In the genomic region with DNA sequence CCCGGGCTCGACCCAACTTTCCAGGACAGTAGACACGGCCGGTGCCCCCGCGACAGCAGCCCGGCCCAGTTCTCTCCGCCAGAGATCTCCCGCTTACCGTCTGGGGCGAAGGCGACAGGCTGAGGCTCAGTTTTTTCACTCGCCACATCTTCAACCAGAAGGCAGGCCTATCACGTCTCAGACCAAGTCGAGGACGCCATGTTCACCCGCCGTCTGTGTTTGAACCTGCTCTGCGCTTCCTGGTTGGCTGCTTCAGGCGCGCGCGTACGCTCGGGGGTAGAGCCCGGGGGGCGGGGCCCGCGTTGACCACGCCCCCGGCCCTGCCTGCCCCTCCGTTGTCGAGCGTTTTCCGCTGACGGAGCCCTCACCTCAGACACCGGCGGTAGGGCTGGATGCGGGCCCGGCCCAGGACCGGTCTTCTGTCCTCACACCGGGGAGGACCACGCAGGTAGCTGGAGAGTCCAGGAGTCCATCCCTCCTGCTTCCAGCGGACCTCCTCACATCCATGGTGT, we compare ENCODE assay signal across 8 cellular contexts. TPM values are rescaled to one million over a fixed set of nuclear protein-coding genes. Genes with fewer than 3 reads are reported as not detected.
DNase-seq lines count a peak whose midpoint lies in the region; ATAC-seq lines count a peak whose summit lies in the region.

A gene with protein sequence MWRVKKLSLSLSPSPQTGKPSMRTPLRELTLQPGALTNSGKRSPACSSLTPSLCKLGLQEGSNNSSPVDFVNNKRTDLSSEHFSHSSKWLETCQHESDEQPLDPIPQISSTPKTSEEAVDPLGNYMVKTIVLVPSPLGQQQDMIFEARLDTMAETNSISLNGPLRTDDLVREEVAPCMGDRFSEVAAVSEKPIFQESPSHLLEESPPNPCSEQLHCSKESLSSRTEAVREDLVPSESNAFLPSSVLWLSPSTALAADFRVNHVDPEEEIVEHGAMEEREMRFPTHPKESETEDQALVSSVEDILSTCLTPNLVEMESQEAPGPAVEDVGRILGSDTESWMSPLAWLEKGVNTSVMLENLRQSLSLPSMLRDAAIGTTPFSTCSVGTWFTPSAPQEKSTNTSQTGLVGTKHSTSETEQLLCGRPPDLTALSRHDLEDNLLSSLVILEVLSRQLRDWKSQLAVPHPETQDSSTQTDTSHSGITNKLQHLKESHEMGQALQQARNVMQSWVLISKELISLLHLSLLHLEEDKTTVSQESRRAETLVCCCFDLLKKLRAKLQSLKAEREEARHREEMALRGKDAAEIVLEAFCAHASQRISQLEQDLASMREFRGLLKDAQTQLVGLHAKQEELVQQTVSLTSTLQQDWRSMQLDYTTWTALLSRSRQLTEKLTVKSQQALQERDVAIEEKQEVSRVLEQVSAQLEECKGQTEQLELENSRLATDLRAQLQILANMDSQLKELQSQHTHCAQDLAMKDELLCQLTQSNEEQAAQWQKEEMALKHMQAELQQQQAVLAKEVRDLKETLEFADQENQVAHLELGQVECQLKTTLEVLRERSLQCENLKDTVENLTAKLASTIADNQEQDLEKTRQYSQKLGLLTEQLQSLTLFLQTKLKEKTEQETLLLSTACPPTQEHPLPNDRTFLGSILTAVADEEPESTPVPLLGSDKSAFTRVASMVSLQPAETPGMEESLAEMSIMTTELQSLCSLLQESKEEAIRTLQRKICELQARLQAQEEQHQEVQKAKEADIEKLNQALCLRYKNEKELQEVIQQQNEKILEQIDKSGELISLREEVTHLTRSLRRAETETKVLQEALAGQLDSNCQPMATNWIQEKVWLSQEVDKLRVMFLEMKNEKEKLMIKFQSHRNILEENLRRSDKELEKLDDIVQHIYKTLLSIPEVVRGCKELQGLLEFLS (minus strand): TSS at position 227 of the 512 bp plus-strand sequence. CDS start 79 bp downstream, at position 148.

- DNase-seq in COLO668 (lab: John Stamatoyannopoulos, UW; ENCODE audit: unreplicated experiment), result peak; percentile 91
- DNase-seq in HT1080 (ENCODE audit: low read depth), result peak; percentile 96
- DNase-seq in NOMO-1 (lab: John Stamatoyannopoulos, UW; ENCODE audit: unreplicated experiment in 2 of 2), result peak; percentile 91 to 93
- DNase-seq in activated CD8-positive, alpha-beta memory T cell treated with anti-CD3 and anti-CD28 coated beads for 4 hours (ENCODE audit: low read depth in 2 of 2), result peak; percentile 85 to 87
- DNase-seq in effector memory CD8-positive, alpha-beta T cell, result peak; percentile 90 to 96 (median 92)
- peak; percentile 93 for DNase-seq in medulla oblongata (ENCODE audit: extremely low spot score)
- peak; percentile 90 to 93 (median 90) for DNase-seq in stimulated activated CD4-positive, alpha-beta T cell treated with anti-CD3 and anti-CD28 coated beads, TNF-alpha, amount 100 ng/mL, for 48 hours (ENCODE audit: low read depth in 3 of 3)

- H3K4me3 Mint-ChIP-seq in effector memory CD8-positive, alpha-beta T cell, result peak within 1 kb of the TSS; percentile 88 to 93

- peaks cover 22 to 23% of the 10 kb centered on the region in 2 donors for H3K4me1 Mint-ChIP-seq in effector memory CD8-positive, alpha-beta T cell (ENCODE audit: low read depth in 2 of 2)

- ATAC-seq in GM21360 (IDR thresholded peaks at IDR 0.05; ENCODE audit: unreplicated experiment), result peak; percentile 76
- ATAC-seq in effector memory CD8-positive, alpha-beta T cell (replicated peaks), result peak; percentile 91

- H3K27ac Mint-ChIP-seq in effector memory CD8-positive, alpha-beta T cell, result peak within 1 kb of the TSS; percentile 96

- peaks cover 14% of the 10 kb centered on the region for H3K36me3 Mint-ChIP-seq in effector memory CD8-positive, alpha-beta T cell (ENCODE audit: insufficient read depth)

- no peaks in the 10 kb centered on the region for H3K9me3 Mint-ChIP-seq in effector memory CD8-positive, alpha-beta T cell

- no peaks in the 10 kb centered on the region for H3K27me3 Mint-ChIP-seq in effector memory CD8-positive, alpha-beta T cell

RNA-seq across cellular contexts. Expression of the gene that starts here (rescaled TPM):
- total RNA-seq in HT1080 (2014; rRNA removed; shearing (Covaris generic)), result 84.5 and 93.0 TPM in 2 replicates
- polyA plus RNA-seq in HT1080 (2015; cell fraction: cytosol; rRNA removed), result 50.4 and 53.9 TPM in 2 replicates
- polyA plus RNA-seq in HT1080 (2015; cell fraction: nucleus; rRNA removed), result 143 and 168 TPM in 2 replicates

Comparison
In these comparisons a context has a peak if more than half of its experiments do, and no peak if none do; other contexts are left out.
1. Peak in every context shown above with its lines: DNase-seq and ATAC-seq.